ENCODE assay signal across 31 cellular contexts in genomic region chr2:72935611-72935957, GRCh38. TPM values are rescaled to one million over a fixed set of nuclear protein-coding genes. Genes with fewer than 3 reads are reported as not detected.
"Had no signal": no experiment of that assay in that cellular context is flagged by ENCODE, and none has a peak within 500 bp of the region (broad histone marks: within the 10 kb centered on the region; RNA-seq: fewer than 3 reads in every experiment).

No MANE protein-coding gene starts in this region.

- FAIRE-seq: astrocyte had no signal

- H3K4me3 ChIP-seq: body of pancreas, breast epithelium, Peyer's patch had no signal

- H3K9me3 ChIP-seq: body of pancreas, breast epithelium, Peyer's patch had no signal

- ATAC-seq: activated CD8-positive, alpha-beta memory T cell treated with anti-CD3 and anti-CD28 coated beads, Interleukin-2, amount 10 ng/mL, durations not matched to agents 7 days and 5 days had no signal

- H3K36me3 ChIP-seq: breast epithelium, Peyer's patch had no signal

- H3K27ac ChIP-seq: body of pancreas, breast epithelium, Peyer's patch, WERI-Rb-1 had no signal

- H3K36me3 Mint-ChIP-seq: activated CD8-positive, alpha-beta memory T cell treated with anti-CD3 and anti-CD28 coated beads, Interleukin-2, amount 10 ng/mL, durations not matched to agents 7 days and 5 days; activated naive CD4-positive, alpha-beta T cell treated with anti-CD3 and anti-CD28 coated beads, Interleukin-2, amount 10 ng/mL, durations not matched to agents 7 days and 5 days; activated naive CD8-positive, alpha-beta T cell had no signal

- H3K27me3 ChIP-seq: body of pancreas, Peyer's patch had no signal

- DNase-seq: activated CD4-positive, alpha-beta memory T cell treated with anti-CD3 and anti-CD28 coated beads, Interleukin-2, amount 10 ng/mL, durations not matched to agents 7 days and 5 days; activated CD4-positive, alpha-beta T cell treated with anti-CD3 and anti-CD28 coated beads for 1 hour; activated CD4-positive, alpha-beta T cell treated with anti-CD3 and anti-CD28 coated beads for 48 hours; activated CD4-positive, CD25-positive, alpha-beta regulatory T cell; activated CD8-positive, alpha-beta memory T cell treated with anti-CD3 and anti-CD28 coated beads for 24 hours; activated CD8-positive, alpha-beta memory T cell treated with anti-CD3 and anti-CD28 coated beads, Interleukin-2, amount 10 ng/mL, durations not matched to agents 7 days and 5 days; activated CD8-positive, alpha-beta memory T cell treated with anti-CD3 and anti-CD28 coated beads, Interleukin-2, amount 50 U/mL, for 48 hours; activated effector memory CD4-positive, alpha-beta T cell treated with Interleukin-2 at 50 U/mL for 16 hours; activated naive CD4-positive, alpha-beta T cell treated with anti-CD3 and anti-CD28 coated beads, Interleukin-2, amount 10 ng/mL, durations not matched to agents 7 days and 5 days; activated T-cell treated with anti-CD3 and anti-CD28 coated beads, Interleukin-2, amount 50 U/mL, for 48 hours; amygdala; NCI-H1105; NCI-H1417 treated with DMSO at 0.1 percent for 48 hours; NCI-H187 treated with DMSO at 0.1 percent for 48 hours; NCI-H2081; NCI-H2171 treated with DMSO at 0.1 percent for 48 hours; NCI-H2227 treated with DMSO at 0.1 percent for 48 hours; NCI-H446 treated with DMSO at 0.1 percent for 48 hours; NCI-H524; T-helper 1 cell; T1000 had no signal

- H3K27ac Mint-ChIP-seq: activated CD4-positive, alpha-beta memory T cell treated with anti-CD3 and anti-CD28 coated beads, Interleukin-2, amount 10 ng/mL, durations not matched to agents 7 days and 5 days; activated CD8-positive, alpha-beta memory T cell treated with anti-CD3 and anti-CD28 coated beads, Interleukin-2, amount 10 ng/mL, durations not matched to agents 7 days and 5 days; activated naive CD4-positive, alpha-beta T cell treated with anti-CD3 and anti-CD28 coated beads, Interleukin-2, amount 10 ng/mL, durations not matched to agents 7 days and 5 days; activated naive CD8-positive, alpha-beta T cell had no signal

- H3K4me3 Mint-ChIP-seq: activated CD4-positive, alpha-beta memory T cell treated with anti-CD3 and anti-CD28 coated beads, Interleukin-2, amount 10 ng/mL, durations not matched to agents 7 days and 5 days; activated CD8-positive, alpha-beta memory T cell treated with anti-CD3 and anti-CD28 coated beads, Interleukin-2, amount 10 ng/mL, durations not matched to agents 7 days and 5 days; activated naive CD4-positive, alpha-beta T cell treated with anti-CD3 and anti-CD28 coated beads, Interleukin-2, amount 10 ng/mL, durations not matched to agents 7 days and 5 days; activated naive CD8-positive, alpha-beta T cell had no signal

- H3K4me1 ChIP-seq: body of pancreas, breast epithelium had no signal

RNA-seq across cellular contexts. Expression of gene EMX1, which starts 18.3 kb away (rescaled TPM):
- total RNA-seq: activated CD4-positive, alpha-beta memory T cell treated with anti-CD3 and anti-CD28 coated beads, Interleukin-2, amount 10 ng/mL, durations not matched to agents 7 days and 5 days; activated CD8-positive, alpha-beta memory T cell treated with anti-CD3 and anti-CD28 coated beads, Interleukin-2, amount 10 ng/mL, durations not matched to agents 7 days and 5 days; cardiac septum; MCF 10A; PC-3; T-helper 2 cell treated with Interferon-gamma antibody and Interleukin-4, amounts not matched to agents 100 ng/mL and 5 ng/mL, for 36 hours had no signal
